Comparison of ENCODE assay signal across 16 cellular contexts in the genomic region with DNA sequence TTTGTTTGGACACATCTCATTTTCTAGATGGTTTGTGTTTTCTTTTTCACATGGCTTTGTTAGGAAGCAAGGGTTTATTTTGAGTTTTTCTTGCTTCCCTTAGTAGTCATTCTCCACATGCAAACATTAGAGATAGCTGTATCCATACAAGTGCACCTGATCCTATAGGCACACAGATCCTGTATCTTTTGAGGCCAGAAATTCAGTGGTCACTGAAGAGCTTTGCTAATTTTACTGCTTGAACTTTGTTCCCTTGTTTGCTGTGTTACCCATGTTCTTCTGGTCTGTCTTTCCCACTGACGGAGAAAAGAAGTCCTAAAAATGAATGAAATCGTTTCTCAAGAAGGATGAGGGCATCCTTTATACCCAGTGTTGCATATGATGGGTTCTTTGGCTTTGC. TPM values are rescaled to one million over a fixed set of nuclear protein-coding genes. Genes with fewer than 3 reads are reported as not detected.
DNase-seq lines count a peak whose midpoint lies in the region; ATAC-seq, FAIRE-seq and TF ChIP-seq lines count a peak whose summit lies in the region.
"Had no signal": no experiment of that assay in that cellular context is flagged by ENCODE, and none has a peak within 500 bp of the region (broad histone marks: within the 10 kb centered on the region; RNA-seq: fewer than 3 reads in every experiment).

No MANE protein-coding gene starts in this region.

- peak overlapping the region; percentile 86 for H3K27ac Mint-ChIP-seq in nephron progenitor cell
- H3K27ac Mint-ChIP-seq: GM23338 had no signal

- H3K36me3 ChIP-seq in HepG2 (replicated peaks in 1 of 2; ENCODE audit: control insufficient read depth in 1 of 2, insufficient read depth in 2 of 2, low read length in 2 of 2) = peaks cover 2 to 36% of the 10 kb centered on the region in 2 experiments
- no peaks in the 10 kb centered on the region for H3K36me3 ChIP-seq in right lobe of liver
- peaks cover 23% of the 10 kb centered on the region for H3K36me3 ChIP-seq in Panc1 (ENCODE audit: control insufficient read depth, insufficient read depth, low read length)
- H3K36me3 ChIP-seq: BLaER1 treated with 17β-estradiol and CSF1 and Interleukin-3, amounts not matched to agents 10 nM and 100 nM had no signal

- no peak for TF ChIP-seq RAD21 in HepG2 (CRISPR knock-in tag; IDR thresholded peaks at IDR 0.05)

- H3K36me3 Mint-ChIP-seq in nephron progenitor cell (ENCODE audit: low read depth) = peaks cover 91% of the 10 kb centered on the region
- H3K36me3 Mint-ChIP-seq: CD4-positive, CD25-positive, alpha-beta regulatory T cell had no signal

- H2AFZ ChIP-seq in HepG2 (ENCODE audit: low read length) = no peak overlapping the region
- H2AFZ ChIP-seq: GM23338 had no signal

- H3K4me1 ChIP-seq in HepG2 (ENCODE audit: insufficient read depth, low read length) (peaks cover 73% of the 10 kb centered on the region), right lobe of liver (no peaks in the 10 kb centered on the region), Panc1 (ENCODE audit: control insufficient read depth, insufficient read depth, low read length) (peaks cover 37% of the 10 kb centered on the region)
- H3K4me1 ChIP-seq: BLaER1 treated with 17β-estradiol and CSF1 and Interleukin-3, amounts not matched to agents 10 nM and 100 nM had no signal

- ATAC-seq in HepG2 (peak; percentile 68), right lobe of liver (no peak), Panc1 (no peak), left lobe of liver (no peak)
- ATAC-seq: GM23338 had no signal

- peak overlapping the region; percentile 17; the same call in 1 of the 2 replicates for H3K9ac ChIP-seq in HepG2 (ENCODE audit: insufficient read depth, low read depth, low read length)
- H3K9ac ChIP-seq: BLaER1 treated with 17β-estradiol and CSF1 and Interleukin-3, amounts not matched to agents 10 nM and 100 nM had no signal

- no peaks in the 10 kb centered on the region for H3K27me3 Mint-ChIP-seq in nephron progenitor cell (ENCODE audit: low read depth, poor library complexity)

- POLR2A ChIA-PET in HepG2 (lab: Yijun Ruan, JAX) = interaction anchor here (0.8 to 1.0 kb wide), 2 partner anchors 11 to 15 kb away, joined by 3 to 4 read pairs; a partner anchor contains a TSS
- POLR2A ChIA-PET in Panc1 (lab: Charles Lee) = interaction anchor here (0.6 kb wide), 1 partner anchor 113 kb away, joined by 3 read pairs; no protein-coding TSS in a partner anchor

- no peak overlapping the region for H3K4me3 Mint-ChIP-seq in nephron progenitor cell
- H3K4me3 Mint-ChIP-seq: CD4-positive, CD25-positive, alpha-beta regulatory T cell; GM23338 had no signal

- no peaks in the 10 kb centered on the region for H4K20me1 ChIP-seq in HepG2 (ENCODE audit: insufficient read depth, low read length)
- H4K20me1 ChIP-seq: BLaER1 treated with 17β-estradiol and CSF1 and Interleukin-3, amounts not matched to agents 10 nM and 100 nM had no signal

- no peak for TF ChIP-seq CTCF in HepG2 (CRISPR knock-in tag; IDR thresholded peaks at IDR 0.05)
- TF ChIP-seq CTCF in right lobe of liver (IDR thresholded peaks at IDR 0.05) = no peak
- TF ChIP-seq CTCF in Panc1 (IDR thresholded peaks at IDR 0.05) = no peak
- no peak for TF ChIP-seq CTCF in nephron progenitor cell (IDR thresholded peaks at IDR 0.05)

- in situ Hi-C loops in HepG2 (cut with HindIII; ENCODE audit: extremely low pct_ligation_motif_present, low pct_unique_long_range_greater_than_20kb) = no loop called here
- in situ Hi-C loops in Panc1 (cut with HindIII; ENCODE audit: low pct_unique_long_range_greater_than_20kb, low sequenced_read_pairs) = no loop called here

- BruUV-seq in HepG2 (replicated peaks; lab: Mats Ljungman, UMichigan) = no TSS peak
- no TSS peak for BruUV-seq in Panc1 (replicated peaks; lab: Mats Ljungman, UMichigan)

- DNase-seq in HepG2 (ENCODE audit: low spot score) = peak; percentile 77
- DNase-seq in right lobe of liver = no peak
- DNase-seq in Panc1 (ENCODE audit: low read depth, low spot score) = no peak
- no peak for DNase-seq in nephron progenitor cell
- DNase-seq in HTR-8/SVneo (ENCODE audit: insufficient read length, low spot score) = no peak
- DNase-seq in left lobe of liver (ENCODE audit: low spot score) = no peak
- no peak for DNase-seq in activated gamma-delta T cell treated with Interleukin-2 at 50 U/mL for 16 hours
- DNase-seq in pons (ENCODE audit: low spot score) = no peak
- DNase-seq: 8988T; ACHN; Calu3; CD4-positive, CD25-positive, alpha-beta regulatory T cell; DMS 273 treated with DMSO at 0.1 percent for 48 hours; H7 had no signal

- H3K4me3 ChIP-seq in HepG2 (replicated peaks in 1 of 3; ENCODE audit: insufficient read depth in 1 of 3, low read depth in 2 of 3, low read length in 3 of 3) (no peak overlapping the region; a peak in 1 of 6 replicates), right lobe of liver (no peak overlapping the region), Panc1 (ENCODE audit: low read depth in 2 of 2, low read length in 2 of 2) (no peak overlapping the region)
- H3K4me3 ChIP-seq: BLaER1 treated with 17β-estradiol and CSF1 and Interleukin-3, amounts not matched to agents 10 nM and 100 nM; GM23338 had no signal

- CTCF ChIA-PET in HepG2 (lab: Yijun Ruan, JAX; ENCODE audit: low intra/inter-chr PET ratio, low total read pairs) (no interaction called here), Panc1 (lab: Charles Lee) (interaction anchor here (0.5 kb wide), 1 partner anchor 237 kb away, joined by 3 read pairs; no protein-coding TSS in a partner anchor)

- peak overlapping the region; percentile 18 for H3K4me2 ChIP-seq in HepG2 (ENCODE audit: low read depth, low read length)
- H3K4me2 ChIP-seq: BLaER1 treated with 17β-estradiol and CSF1 and Interleukin-3, amounts not matched to agents 10 nM and 100 nM; GM23338 had no signal

- no peaks in the 10 kb centered on the region for H3K27me3 ChIP-seq in HepG2 (ENCODE audit: control insufficient read depth in 1 of 2, insufficient read depth in 2 of 2, low read length in 2 of 2)
- no peaks in the 10 kb centered on the region for H3K27me3 ChIP-seq in right lobe of liver
- H3K27me3 ChIP-seq in Panc1 (ENCODE audit: control insufficient read depth, insufficient read depth, low read length) = no peaks in the 10 kb centered on the region
- H3K27me3 ChIP-seq: BLaER1 treated with 17β-estradiol and CSF1 and Interleukin-3, amounts not matched to agents 10 nM and 100 nM had no signal

- TF ChIP-seq EP300 in HepG2 (IDR thresholded peaks at IDR 0.05; ENCODE audit: low read depth in 2 of 2, low read length in 2 of 2) (0 out of 4 replicates have a peak, but pooled peaks of 1 of the 2 experiments have one; percentile 11), HepG2 (CRISPR knock-in tag; IDR thresholded peaks at IDR 0.05; ENCODE audit: borderline replicate concordance) (no peak)

- peak overlapping the region; percentile 60 for H3K27ac ChIP-seq in HepG2 (ENCODE audit: extremely low read length, insufficient read depth, low read length)
- no peak overlapping the region for H3K27ac ChIP-seq in right lobe of liver
- H3K27ac ChIP-seq in Panc1 (ENCODE audit: low read length) = peak overlapping the region; percentile 49; the same call in 1 of the 2 replicates
- H3K27ac ChIP-seq: BLaER1 treated with 17β-estradiol and CSF1 and Interleukin-3, amounts not matched to agents 10 nM and 100 nM had no signal

- WGBS in HepG2 (ENCODE audit: low lambda C conversion rate) = 57% methylated on average over 2 of the region's 2 CpGs
- WGBS in right lobe of liver (ENCODE audit: insufficient coverage, low coverage, low lambda C conversion rate, missing lambda C conversion rate) = 42% methylated on average over 2 of the region's 2 CpGs

- no peaks in the 10 kb centered on the region for H3K9me3 ChIP-seq in HepG2 (ENCODE audit: low read length)
- H3K9me3 ChIP-seq in right lobe of liver = no peaks in the 10 kb centered on the region
- no peaks in the 10 kb centered on the region for H3K9me3 ChIP-seq in Panc1 (ENCODE audit: control insufficient read depth, insufficient read depth, low read depth, low read length)
- H3K9me3 ChIP-seq: BLaER1 treated with 17β-estradiol and CSF1 and Interleukin-3, amounts not matched to agents 10 nM and 100 nM had no signal

- no peaks in the 10 kb centered on the region for H3K9me3 Mint-ChIP-seq in nephron progenitor cell
- H3K9me3 Mint-ChIP-seq: CD4-positive, CD25-positive, alpha-beta regulatory T cell; GM23338 had no signal

- TF ChIP-seq POLR2A in HepG2 (IDR thresholded peaks at IDR 0.05; ENCODE audit: insufficient read depth in 1 of 2, low read depth in 2 of 2, low read length in 2 of 2) = no peak
- no peak for TF ChIP-seq POLR2A in right lobe of liver (IDR thresholded peaks at IDR 0.05)

- intact Hi-C loops in HepG2 (cut with micrococcal nuclease; ENCODE audit: unreplicated experiment) = loop anchor here (2.0 to 5.0 kb wide), 3 partner anchors 16 to 208 kb away; no protein-coding TSS in a partner anchor
- intact Hi-C loops in right lobe of liver (cut with DNase I) = no loop called here
- intact Hi-C loops in Panc1 (cut with micrococcal nuclease; ENCODE audit: unreplicated experiment) = no loop called here

- no peak for FAIRE-seq in HepG2 (lab: Jason Lieb, UNC)
- FAIRE-seq in HTR-8/SVneo (lab: Jason Lieb, UNC) = no peak

- H3K4me1 Mint-ChIP-seq in nephron progenitor cell = peaks cover 69% of the 10 kb centered on the region
- H3K4me1 Mint-ChIP-seq: CD4-positive, CD25-positive, alpha-beta regulatory T cell had no signal

- H3K79me2 ChIP-seq in HepG2 (ENCODE audit: insufficient read depth, low read length) = peaks cover 46% of the 10 kb centered on the region

RNA-seq across cellular contexts. Expression of a gene that starts 14.7 kb away (rescaled TPM):
- total RNA-seq in HepG2 (2016; rRNA removed; fragmentation: Illumina TruSeq; extraction: Trizol) (72.0 and 104 TPM in 2 replicates), right lobe of liver (under 1 TPM in 1 of 6 experiments, not detected in 5; 0.04 TPM), Panc1 (2021; ENCODE audit: unreplicated experiment) (61.4 TPM), left lobe of liver (0.25 TPM)
- 10.3 and 11.3 TPM in 2 replicates for total RNA-seq in HepG2 (2016; cell fraction: cytosol; rRNA removed; fragmentation: Illumina TruSeq; extraction: Trizol; ENCODE audit: low read depth)
- 70.8 and 101 TPM in 2 replicates for total RNA-seq in HepG2 (2016; cell fraction: insoluble cytoplasmic fraction; rRNA removed; fragmentation: Illumina TruSeq; extraction: Trizol)
- 53.4 and 58.8 TPM in 2 replicates for total RNA-seq in HepG2 (2016; cell fraction: membrane; rRNA removed; fragmentation: Illumina TruSeq; extraction: Trizol)
- 103 and 110 TPM in 2 replicates for total RNA-seq in HepG2 (2016; cell fraction: nucleus; rRNA removed; fragmentation: Illumina TruSeq; extraction: Trizol)
- 50.6 and 78.1 TPM in 2 replicates for polyA plus RNA-seq in HepG2 (2011; rRNA removed)
- polyA plus RNA-seq in HepG2 (2011; cell fraction: cytosol; rRNA removed) = 32.1 and 38.5 TPM in 2 replicates
- 54.1 and 79.2 TPM in 2 replicates for polyA plus RNA-seq in HepG2 (2011; cell fraction: nucleus; rRNA removed)
- 52.3 and 73.9 TPM in 2 replicates for polyA plus RNA-seq in HepG2 (2012)
- 14.3 and 15.4 TPM in 2 replicates for polyA plus RNA-seq in HepG2 (2016; cell fraction: cytosol; fragmentation: Illumina TruSeq; extraction: Trizol; ENCODE audit: low read depth)
- polyA plus RNA-seq in HepG2 (2016; cell fraction: insoluble cytoplasmic fraction; fragmentation: Illumina TruSeq; extraction: Trizol; ENCODE audit: low read depth) = 174 and 181 TPM in 2 replicates
- polyA plus RNA-seq in HepG2 (2016; cell fraction: membrane; fragmentation: Illumina TruSeq; extraction: Trizol; ENCODE audit: low read depth) = 53.7 and 56.6 TPM in 2 replicates
- polyA plus RNA-seq in HepG2 (2016; cell fraction: nucleus; fragmentation: Illumina TruSeq; extraction: Trizol; ENCODE audit: insufficient read depth, low read depth) = 130 and 131 TPM in 2 replicates
- 1.8 and 64.4 TPM in 2 replicates for polyA minus RNA-seq in HepG2 (2011; rRNA and poly(A)+ RNA removed; ENCODE audit: low replicate concordance)
- polyA minus RNA-seq in HepG2 (2011; cell fraction: cytosol; rRNA and poly(A)+ RNA removed) = 59.6 and 77.1 TPM in 2 replicates
- 137 and 165 TPM in 2 replicates for polyA minus RNA-seq in HepG2 (2011; cell fraction: nucleus; rRNA and poly(A)+ RNA removed)
- 66.2 TPM for polyA plus RNA-seq in Panc1 (2012; ENCODE audit: insufficient read length)
- polyA plus RNA-seq: CD4-positive, CD25-positive, alpha-beta regulatory T cell had no signal

Comparison
In these comparisons a context has a peak if more than half of its experiments do, and no peak if none do; other contexts are left out.
1. H3K27ac ChIP-seq: peak in HepG2 (single experiment) and Panc1 (single experiment); none in right lobe of liver (0 of 3).